Comparison of ENCODE assay signal across 23 cellular contexts in the genomic region with DNA sequence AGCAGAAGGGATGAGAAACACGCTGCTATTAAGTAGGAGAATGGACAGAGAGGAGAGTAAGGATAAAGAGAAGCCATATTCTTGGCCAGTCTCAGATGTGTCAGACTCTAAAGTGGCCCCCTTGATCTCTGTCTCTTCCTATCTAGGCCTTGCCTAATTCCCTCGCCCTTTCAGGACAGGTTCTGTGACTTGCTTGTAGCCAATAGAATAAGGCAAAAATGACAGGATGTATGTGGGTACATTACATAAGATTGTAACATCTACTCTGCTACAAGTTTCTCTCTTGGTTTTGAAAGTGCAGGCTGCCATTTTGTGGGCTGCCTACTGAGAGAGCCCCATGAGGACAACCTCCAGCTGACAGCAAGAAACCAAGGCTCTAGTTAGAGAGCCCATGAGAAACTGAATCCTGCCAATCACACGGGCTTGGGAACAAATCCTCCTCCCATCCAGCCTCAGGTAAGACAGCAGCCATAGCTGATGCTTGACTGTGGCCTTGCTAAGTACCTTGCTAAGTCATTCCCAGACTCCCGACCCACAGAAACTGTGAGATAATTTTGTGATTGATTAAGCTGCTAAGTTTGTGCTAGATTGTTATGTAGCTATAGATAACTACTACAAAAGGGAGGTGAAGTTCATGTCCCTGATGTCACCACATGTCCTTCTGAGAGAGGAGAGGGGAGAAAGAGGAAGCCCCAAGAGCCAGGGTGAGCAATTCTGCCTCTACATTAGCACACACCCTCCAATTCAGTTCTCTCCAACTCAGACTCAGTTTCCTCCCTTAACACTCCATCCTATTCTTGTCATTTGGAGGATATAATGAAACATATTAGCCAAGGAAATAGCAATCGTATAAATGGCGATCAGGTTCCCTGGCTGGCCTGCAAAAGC.
DNase-seq lines count a peak whose midpoint lies in the region; ATAC-seq and TF ChIP-seq lines count a peak whose summit lies in the region.
"Had no signal": no experiment of that assay in that cellular context is flagged by ENCODE, and none has a peak within 500 bp of the region (broad histone marks: within the 10 kb centered on the region; RNA-seq: fewer than 3 reads in every experiment).

No MANE protein-coding gene starts in this region.

- H3K36me3 ChIP-seq in CD4-positive, CD25-positive, alpha-beta regulatory T cell (ENCODE audit: control insufficient read depth, insufficient read depth, low read length): peaks cover under 1% of the 10 kb centered on the region
- H3K36me3 ChIP-seq in prostate gland (no peaks in the 10 kb centered on the region), breast epithelium (no peaks in the 10 kb centered on the region)
- H3K36me3 ChIP-seq: right lobe of liver, SJCRH30, thyroid gland had no signal

- H3K9me3 Mint-ChIP-seq in CD4-positive, CD25-positive, alpha-beta regulatory T cell: peaks cover 0 to 3% (median 1%) of the 10 kb centered on the region in 7 donors
- H3K9me3 Mint-ChIP-seq in activated CD8-positive, alpha-beta T cell treated with anti-CD3 and anti-CD28 coated beads, Interleukin-2, amount 10 ng/mL, durations not matched to agents 7 days and 5 days (ENCODE audit: insufficient read depth): no peaks in the 10 kb centered on the region
- H3K9me3 Mint-ChIP-seq: activated B cell treated with CpG ODN at 0.5 μM for 24 hours; activated T-helper 1 cell treated with anti-CD3 and anti-CD28 coated beads, Interleukin-12 subunit alpha, Interleukin-12 subunit beta, Interleukin-2, Interleukin-4 antibody, amounts not matched to agents 30 ng/mL and 10 ng/mL and 1 ng/mL, durations not matched to agents 14 hours and 24 hours and 36 hours had no signal

- POLR2A ChIA-PET in activated CD8-positive, alpha-beta T cell treated with anti-CD3 and anti-CD28 coated beads, Interleukin-2, amount 10 ng/mL, durations not matched to agents 7 days and 5 days (lab: Charles Lee): no interaction called here

- peaks cover 42 to 80% (median 59%) of the 10 kb centered on the region in 4 donors for H3K4me1 Mint-ChIP-seq in CD4-positive, CD25-positive, alpha-beta regulatory T cell
- H3K4me1 Mint-ChIP-seq in activated CD8-positive, alpha-beta T cell treated with anti-CD3 and anti-CD28 coated beads, Interleukin-2, amount 10 ng/mL, durations not matched to agents 7 days and 5 days (ENCODE audit: low read depth): peaks cover 35% of the 10 kb centered on the region
- H3K4me1 Mint-ChIP-seq: activated B cell treated with CpG ODN at 0.5 μM for 24 hours had no signal

- H3K4me3 ChIP-seq in CD4-positive, CD25-positive, alpha-beta regulatory T cell (ENCODE audit: low read depth, low read length): no peak overlapping the region
- H3K4me3 ChIP-seq in HL-60 (replicated peaks; ENCODE audit: insufficient read depth, low read length): no peak overlapping the region
- H3K4me3 ChIP-seq in prostate gland: no peak overlapping the region
- H3K4me3 ChIP-seq in breast epithelium: no peak overlapping the region
- H3K4me3 ChIP-seq: lung, right lobe of liver, SJCRH30, thyroid gland had no signal

- no peak overlapping the region for H3K27ac ChIP-seq in CD4-positive, CD25-positive, alpha-beta regulatory T cell (ENCODE audit: insufficient read depth, low read length, poor library complexity, severe bottlenecking)
- H3K27ac ChIP-seq in HL-60 (replicated peaks): peak overlapping the region; percentile 16; the same call in 1 of the 2 replicates
- H3K27ac ChIP-seq in prostate gland: no peak overlapping the region
- no peak overlapping the region for H3K27ac ChIP-seq in breast epithelium
- H3K27ac ChIP-seq: right lobe of liver, SJCRH30, thyroid gland had no signal

- ATAC-seq in CD4-positive, CD25-positive, alpha-beta regulatory T cell (ENCODE audit: low read depth in 2 of 2): no peak
- ATAC-seq in GM18907 (IDR thresholded peaks at IDR 0.05; ENCODE audit: unreplicated experiment): peak; percentile 25
- ATAC-seq in activated CD8-positive, alpha-beta T cell treated with anti-CD3 and anti-CD28 coated beads, Interleukin-2, amount 10 ng/mL, durations not matched to agents 7 days and 5 days: no peak
- ATAC-seq in HG03175 (IDR thresholded peaks at IDR 0.05; ENCODE audit: unreplicated experiment): no peak
- ATAC-seq: CD8-positive, alpha-beta T cell; stimulated activated memory B cell treated with anti-CD40 and anti-IgM and Interleukin-4, amounts not matched to agents 10 μg/mL and 1 μg/mL and 100 μg/mL, for 72 hours had no signal

- CTCF ChIA-PET in activated CD8-positive, alpha-beta T cell treated with anti-CD3 and anti-CD28 coated beads, Interleukin-2, amount 10 ng/mL, durations not matched to agents 7 days and 5 days (lab: Charles Lee): interaction anchor here (0.7 to 1.6 kb wide), 3 partner anchors 18 to 58 kb away, joined by 3 to 4 read pairs (median 4); no protein-coding TSS in a partner anchor

- intact Hi-C loops in prostate gland (cut with DNase I): no loop called here
- intact Hi-C loops in breast epithelium (cut with DNase I; ENCODE audit: low total_unique reads): no loop called here

- DNase-seq in CD4-positive, CD25-positive, alpha-beta regulatory T cell: no peak
- DNase-seq in HL-60 (ENCODE audit: low read depth in 1 of 2, low spot score in 1 of 2) (peak in 1 of 2 experiments; percentile 44), prostate gland (ENCODE audit: low spot score) (no peak), NCI-H345 treated with DMSO at 0.1 percent for 48 hours (lab: John Stamatoyannopoulos, UW; ENCODE audit: unreplicated experiment) (no peak), breast epithelium (ENCODE audit: low spot score in 2 of 2) (no peak)
- DNase-seq in activated CD8-positive, alpha-beta T cell treated with anti-CD3 and anti-CD28 coated beads, Interleukin-2, amount 10 ng/mL, durations not matched to agents 7 days and 5 days: no peak
- DNase-seq: activated B cell treated with CpG ODN at 0.5 μM for 24 hours; activated CD8-positive, alpha-beta memory T cell treated with anti-CD3 and anti-CD28 coated beads for 24 hours; CD8-positive, alpha-beta T cell; DMS79; HCEC 1CT; KBM-7; NCI-H1092 treated with DMSO at 0.1 percent for 48 hours; NCI-H2081 treated with DMSO at 0.1 percent for 48 hours; NCI-H510A; right lobe of liver; SJCRH30; thyroid gland had no signal

- no peaks in the 10 kb centered on the region for H3K9me3 ChIP-seq in CD4-positive, CD25-positive, alpha-beta regulatory T cell (ENCODE audit: control insufficient read depth in 2 of 2, low read length in 2 of 2)
- H3K9me3 ChIP-seq in prostate gland (no peaks in the 10 kb centered on the region), breast epithelium (no peaks in the 10 kb centered on the region)
- H3K9me3 ChIP-seq: right lobe of liver, SJCRH30, thyroid gland had no signal

- H3K4me1 ChIP-seq in CD4-positive, CD25-positive, alpha-beta regulatory T cell (ENCODE audit: control insufficient read depth, insufficient read depth, low read length, poor library complexity, severe bottlenecking): peaks cover 11% of the 10 kb centered on the region
- H3K4me1 ChIP-seq in prostate gland (replicated peaks): no peaks in the 10 kb centered on the region
- H3K4me1 ChIP-seq in breast epithelium: no peaks in the 10 kb centered on the region
- H3K4me1 ChIP-seq: right lobe of liver, SJCRH30, thyroid gland had no signal

- TF ChIP-seq POLR2A in prostate gland (IDR thresholded peaks at IDR 0.05): no peak
- TF ChIP-seq POLR2A in breast epithelium (IDR thresholded peaks at IDR 0.05): no peak

- 93% methylated on average over 6 of the region's 6 CpGs for WGBS in prostate gland

- H3K27me3 Mint-ChIP-seq in CD4-positive, CD25-positive, alpha-beta regulatory T cell: no peaks in the 10 kb centered on the region
- no peaks in the 10 kb centered on the region for H3K27me3 Mint-ChIP-seq in activated CD8-positive, alpha-beta T cell treated with anti-CD3 and anti-CD28 coated beads, Interleukin-2, amount 10 ng/mL, durations not matched to agents 7 days and 5 days (ENCODE audit: low read depth)
- H3K27me3 Mint-ChIP-seq: activated B cell treated with CpG ODN at 0.5 μM for 24 hours; stimulated activated memory B cell treated with anti-CD40 and anti-IgM and Interleukin-4, amounts not matched to agents 10 μg/mL and 1 μg/mL and 100 μg/mL, for 72 hours had no signal

- H3K27me3 ChIP-seq in CD4-positive, CD25-positive, alpha-beta regulatory T cell (ENCODE audit: control insufficient read depth, insufficient read depth, low read length): no peaks in the 10 kb centered on the region
- no peaks in the 10 kb centered on the region for H3K27me3 ChIP-seq in HL-60 (ENCODE audit: insufficient read depth, poor library complexity, severe bottlenecking)
- H3K27me3 ChIP-seq in prostate gland (replicated peaks; ENCODE audit: insufficient read depth): no peaks in the 10 kb centered on the region
- H3K27me3 ChIP-seq in breast epithelium: no peaks in the 10 kb centered on the region
- H3K27me3 ChIP-seq: right lobe of liver, SJCRH30, thyroid gland had no signal

- H3K36me3 Mint-ChIP-seq in CD4-positive, CD25-positive, alpha-beta regulatory T cell: peaks cover 19% of the 10 kb centered on the region
- peaks cover 16% of the 10 kb centered on the region for H3K36me3 Mint-ChIP-seq in activated CD8-positive, alpha-beta T cell treated with anti-CD3 and anti-CD28 coated beads, Interleukin-2, amount 10 ng/mL, durations not matched to agents 7 days and 5 days (ENCODE audit: low read depth)

- H3K4me3 Mint-ChIP-seq in CD4-positive, CD25-positive, alpha-beta regulatory T cell: no peak overlapping the region
- no peak overlapping the region for H3K4me3 Mint-ChIP-seq in activated CD8-positive, alpha-beta T cell treated with anti-CD3 and anti-CD28 coated beads, Interleukin-2, amount 10 ng/mL, durations not matched to agents 7 days and 5 days
- H3K4me3 Mint-ChIP-seq: activated B cell treated with CpG ODN at 0.5 μM for 24 hours; activated T-helper 1 cell treated with anti-CD3 and anti-CD28 coated beads, Interleukin-12 subunit alpha, Interleukin-12 subunit beta, Interleukin-2, Interleukin-4 antibody, amounts not matched to agents 30 ng/mL and 10 ng/mL and 1 ng/mL, durations not matched to agents 14 hours and 24 hours and 36 hours; CD8-positive, alpha-beta T cell; stimulated activated memory B cell treated with anti-CD40 and anti-IgM and Interleukin-4, amounts not matched to agents 10 μg/mL and 1 μg/mL and 100 μg/mL, for 72 hours had no signal

- no peak for TF ChIP-seq CTCF in HL-60 (IDR thresholded peaks at IDR 0.05; ENCODE audit: insufficient read depth, low read length)
- TF ChIP-seq CTCF in prostate gland (IDR thresholded peaks at IDR 0.05): no peak
- no peak for TF ChIP-seq CTCF in breast epithelium (IDR thresholded peaks at IDR 0.05)

- peak overlapping the region; percentile 61 to 67 (median 65) for H3K27ac Mint-ChIP-seq in CD4-positive, CD25-positive, alpha-beta regulatory T cell
- peak overlapping the region; percentile 15 for H3K27ac Mint-ChIP-seq in activated CD8-positive, alpha-beta T cell treated with anti-CD3 and anti-CD28 coated beads, Interleukin-2, amount 10 ng/mL, durations not matched to agents 7 days and 5 days
- H3K27ac Mint-ChIP-seq: activated B cell treated with CpG ODN at 0.5 μM for 24 hours had no signal
